8 cellular contexts compared by ENCODE assay signal in the genomic region with DNA sequence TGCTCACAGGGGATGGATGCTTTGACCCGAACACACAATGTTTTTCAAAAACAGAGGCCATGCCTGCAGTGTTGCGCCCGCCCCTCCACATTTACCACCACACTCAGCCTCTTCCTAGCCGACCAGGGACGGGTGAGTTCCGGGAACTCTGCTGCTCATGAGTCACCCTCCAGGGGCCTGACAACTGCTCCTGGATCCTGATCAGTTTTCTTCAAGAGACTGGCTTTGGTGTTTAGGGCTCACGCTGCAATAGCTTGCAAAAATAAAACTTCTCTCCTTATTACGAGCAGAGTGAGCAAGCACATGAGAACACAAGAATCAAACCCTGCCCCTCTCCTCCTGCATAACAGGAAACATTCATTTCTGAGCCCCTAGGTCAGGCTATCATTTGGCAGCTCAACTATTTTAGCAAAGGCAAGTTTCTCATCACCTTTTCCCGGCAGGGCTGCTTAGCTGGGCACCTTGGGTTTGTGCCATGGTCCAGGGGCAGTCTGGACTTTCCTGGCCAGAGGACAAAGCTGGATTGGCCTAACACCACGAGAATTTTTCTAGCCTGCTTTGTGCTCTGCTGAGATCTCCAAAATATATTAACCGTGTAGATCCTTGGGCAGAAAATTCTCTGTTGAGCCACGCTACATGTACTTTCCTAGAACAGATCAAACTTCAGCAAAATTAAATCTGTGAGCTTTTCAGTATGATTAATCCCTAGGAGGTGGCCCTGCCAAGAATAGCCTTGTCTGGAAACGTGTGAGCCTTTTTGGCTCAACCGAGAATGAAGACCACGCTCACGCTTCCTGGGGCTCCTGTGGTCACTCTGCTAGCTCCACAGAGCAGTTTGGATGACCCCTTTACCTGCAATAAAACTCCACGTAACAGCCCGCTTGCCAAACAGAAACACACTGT. TPM values are rescaled to one million over a fixed set of nuclear protein-coding genes. Genes with fewer than 3 reads are reported as not detected.
DNase-seq lines count a peak whose midpoint lies in the region; ATAC-seq and TF ChIP-seq lines count a peak whose summit lies in the region.

No MANE protein-coding gene starts in this region.

- peak overlapping the region; percentile 86 for H3K27ac Mint-ChIP-seq in Caco-2 (ENCODE audit: unreplicated experiment)
- H3K27ac Mint-ChIP-seq in nephron progenitor cell = peak overlapping the region; percentile 97
- H3K27ac Mint-ChIP-seq in endothelial cell (ENCODE audit: unreplicated experiment) = no peak overlapping the region

- H3K4me3 Mint-ChIP-seq in Caco-2 (ENCODE audit: unreplicated experiment) = no peak overlapping the region
- H3K4me3 Mint-ChIP-seq in nephron progenitor cell = peak overlapping the region; percentile 47
- no peak overlapping the region for H3K4me3 Mint-ChIP-seq in endothelial cell (ENCODE audit: unreplicated experiment)

- H3K4me3 ChIP-seq in Caco-2 (ENCODE audit: low read depth, low read length) (no peak overlapping the region), esophagus (ENCODE audit: low read depth in 1 of 2, low read length in 2 of 2) (no peak overlapping the region)

- BruUV-seq in Caco-2 (replicated peaks; lab: Mats Ljungman, UMichigan) = no TSS peak

- H3K9me3 ChIP-seq in Caco-2 (no peaks in the 10 kb centered on the region), esophagus (ENCODE audit: control insufficient read depth in 2 of 2, insufficient read depth in 1 of 2, low read depth in 1 of 2, low read length in 1 of 2) (no peaks in the 10 kb centered on the region)

- DNase-seq in Caco-2 (no peak), RPMI7951 (ENCODE audit: low read depth) (peak; percentile 85), nephron progenitor cell (no peak), RPMI8226 (no peak), NCI-H1436 (lab: John Stamatoyannopoulos, UW) (no peak), endothelial cell (ENCODE audit: low spot score) (no peak)

- ATAC-seq in HG03432 (IDR thresholded peaks at IDR 0.05; ENCODE audit: unreplicated experiment) = no peak

- H3K27me3 Mint-ChIP-seq in Caco-2 (ENCODE audit: insufficient read depth, unreplicated experiment) (no peaks in the 10 kb centered on the region), nephron progenitor cell (ENCODE audit: low read depth, poor library complexity) (no peaks in the 10 kb centered on the region), endothelial cell (ENCODE audit: unreplicated experiment) (peaks cover 1% of the 10 kb centered on the region)

- TF ChIP-seq CTCF in Caco-2 (IDR thresholded peaks at IDR 0.05; ENCODE audit: insufficient read depth in 1 of 2, low read depth in 1 of 2, low read length in 1 of 2, severe bottlenecking in 1 of 2, unreplicated experiment in 1 of 2) (no peak), nephron progenitor cell (IDR thresholded peaks at IDR 0.05) (no peak), endothelial cell (IDR thresholded peaks at IDR 0.05; ENCODE audit: unreplicated experiment) (no peak)

- POLR2A ChIA-PET in Caco-2 (lab: Charles Lee) = no interaction called here

- no peaks in the 10 kb centered on the region for H3K9me3 Mint-ChIP-seq in Caco-2 (ENCODE audit: unreplicated experiment)
- peaks cover 6% of the 10 kb centered on the region for H3K9me3 Mint-ChIP-seq in nephron progenitor cell
- no peaks in the 10 kb centered on the region for H3K9me3 Mint-ChIP-seq in endothelial cell (ENCODE audit: unreplicated experiment)

- H3K4me1 Mint-ChIP-seq in Caco-2 (ENCODE audit: low read depth, unreplicated experiment) (peaks cover 6% of the 10 kb centered on the region), nephron progenitor cell (peaks cover 58% of the 10 kb centered on the region), endothelial cell (ENCODE audit: unreplicated experiment) (peaks cover 14% of the 10 kb centered on the region)

- no peaks in the 10 kb centered on the region for H3K27me3 ChIP-seq in Caco-2 (replicated peaks; ENCODE audit: control insufficient read depth, insufficient read depth, low read length)
- H3K27me3 ChIP-seq in esophagus (ENCODE audit: control insufficient read depth in 1 of 2, insufficient read depth in 2 of 2, low read length in 2 of 2) = no peaks in the 10 kb centered on the region

- 19 to 38% methylated on average over 18 of the region's 18 CpGs for WGBS in esophagus, 2 donors

- peak overlapping the region; percentile 84 to 96 for H3K27ac ChIP-seq in esophagus (ENCODE audit: low read depth in 2 of 2, low read length in 1 of 2)

- H3K4me1 ChIP-seq in Caco-2 (peaks cover 4% of the 10 kb centered on the region; the same call in 1 of the 2 replicates), esophagus (ENCODE audit: control insufficient read depth in 2 of 2, insufficient read depth in 2 of 2, low read length in 1 of 2) (peaks cover 0 to 14% of the 10 kb centered on the region in 2 donors)

- CTCF ChIA-PET in Caco-2 (lab: Charles Lee) = no interaction called here

- H3K36me3 Mint-ChIP-seq in Caco-2 (ENCODE audit: insufficient read depth, unreplicated experiment) = no peaks in the 10 kb centered on the region
- H3K36me3 Mint-ChIP-seq in nephron progenitor cell (ENCODE audit: low read depth) = peaks cover 12% of the 10 kb centered on the region
- H3K36me3 Mint-ChIP-seq in endothelial cell (ENCODE audit: low read depth, unreplicated experiment) = no peaks in the 10 kb centered on the region

- intact Hi-C loops in Caco-2 (cut with micrococcal nuclease; ENCODE audit: unreplicated experiment) = loop anchor here (1.0 kb wide), 1 partner anchor 32 kb away; no protein-coding TSS in a partner anchor

- H3K36me3 ChIP-seq in Caco-2 (ENCODE audit: control insufficient read depth, insufficient read depth, low read length) (no peaks in the 10 kb centered on the region), esophagus (ENCODE audit: control insufficient read depth in 2 of 2, insufficient read depth in 2 of 2, low read length in 1 of 2) (no peaks in the 10 kb centered on the region)

RNA-seq across cellular contexts. Expression of gene SPATA12, which starts 52.7 kb away (rescaled TPM):
- total RNA-seq in Caco-2 (2022) (0.16 TPM in 1 of 2 replicates, not detected in the other), endothelial cell (ENCODE audit: unreplicated experiment) (0.15 TPM)
- total RNA-seq in RPMI7951 (2014; rRNA removed; shearing (Covaris generic)) = 0.39 TPM in 1 of 2 replicates, not detected in the other
- polyA plus RNA-seq in esophagus = under 1 TPM; 0.02 to 0.05 TPM
